Comparison of ENCODE assay signal across 19 cellular contexts in genomic region chr13:39023761-39024160, GRCh38. TPM values are rescaled to one million over a fixed set of nuclear protein-coding genes. Genes with fewer than 3 reads are reported as not detected.
DNase-seq lines count a peak whose midpoint lies in the region; ATAC-seq and TF ChIP-seq lines count a peak whose summit lies in the region.
"Had no signal": no experiment of that assay in that cellular context is flagged by ENCODE, and none has a peak within 500 bp of the region (broad histone marks: within the 10 kb centered on the region; RNA-seq: fewer than 3 reads in every experiment).

No MANE protein-coding gene starts in this region.

- no peak for DNase-seq in AG04450 (ENCODE audit: low read depth, low spot score)
- peak; percentile 54 for DNase-seq in IMR-90
- DNase-seq in choroid plexus epithelial cell (ENCODE audit: low read depth), result peak; percentile 79
- no peak for DNase-seq in left lung
- DNase-seq in NCI-H82 (lab: John Stamatoyannopoulos, UW), result no peak
- DNase-seq in HCEC 1CT, result no peak
- no peak for DNase-seq in stimulated activated CD4-positive, alpha-beta T cell treated with anti-CD3 and anti-CD28 coated beads, Interleukin-4, amount 100 ng/mL, for 1 hour
- no peak for DNase-seq in natural killer cell treated with Interleukin-12 subunit alpha and Interleukin-12 subunit beta and Interleukin-15 and Interleukin-18, amount 100 ng/mL, for 72 hours (ENCODE audit: low spot score)
- DNase-seq: activated CD4-positive, alpha-beta T cell treated with anti-CD3 and anti-CD28 coated beads for 4 hours; activated naive CD8-positive, alpha-beta T cell treated with anti-CD3 and anti-CD28 coated beads for 36 hours; CD4-positive, alpha-beta memory T cell; GDM1; natural killer cell; NCI-H526 treated with DMSO at 0.1 percent for 48 hours; RPMI8226 had no signal

- H4K20me1 ChIP-seq in IMR-90 (ENCODE audit: insufficient read depth, low read length), result no peaks in the 10 kb centered on the region

- H3K4me2 ChIP-seq in IMR-90 (ENCODE audit: low read depth, low read length), result peak overlapping the region; percentile 50; the same call in 1 of the 2 replicates
- H3K4me2 ChIP-seq: KMS-11 had no signal

- H3K27ac Mint-ChIP-seq in natural killer cell treated with Interleukin-12 subunit alpha and Interleukin-12 subunit beta and Interleukin-15 and Interleukin-18, amount 100 ng/mL, for 72 hours, result no peak overlapping the region
- H3K27ac Mint-ChIP-seq: activated naive CD8-positive, alpha-beta T cell treated with anti-CD3 and anti-CD28 coated beads for 36 hours; natural killer cell; T-helper 1 cell treated with Interleukin-12 subunit alpha and Interleukin-12 subunit beta and Interleukin-4 antibody, amounts not matched to agents 30 μg/mL and 1 μg/mL, for 36 hours had no signal

- H3K4me1 Mint-ChIP-seq in natural killer cell treated with Interleukin-12 subunit alpha and Interleukin-12 subunit beta and Interleukin-15 and Interleukin-18, amount 100 ng/mL, for 72 hours (ENCODE audit: low read depth in 2 of 2), result peaks cover 3 to 12% of the 10 kb centered on the region in 2 donors

- H3K23ac ChIP-seq in IMR-90 (ENCODE audit: low read depth, low read length), result no peak overlapping the region

- dilution Hi-C loops in IMR-90 (cut with HindIII; ENCODE audit: low sequenced_read_pairs, unreplicated experiment), result no loop called here

- H2BK5ac ChIP-seq in IMR-90 (ENCODE audit: low read depth, low read length, poor library complexity, severe bottlenecking), result peak overlapping the region; percentile 62

- H3K14ac ChIP-seq in IMR-90 (replicated peaks; ENCODE audit: low read depth, low read length), result no peak overlapping the region

- no peaks in the 10 kb centered on the region for H3K9me3 Mint-ChIP-seq in natural killer cell treated with Interleukin-12 subunit alpha and Interleukin-12 subunit beta and Interleukin-15 and Interleukin-18, amount 100 ng/mL, for 72 hours
- H3K9me3 Mint-ChIP-seq: activated naive CD8-positive, alpha-beta T cell treated with anti-CD3 and anti-CD28 coated beads for 36 hours; CD4-positive, alpha-beta memory T cell; natural killer cell; T-helper 1 cell treated with Interleukin-12 subunit alpha and Interleukin-12 subunit beta and Interleukin-4 antibody, amounts not matched to agents 30 μg/mL and 1 μg/mL, for 36 hours had no signal

- H3K36me3 ChIP-seq in IMR-90 (ENCODE audit: control insufficient read depth, insufficient read depth, low read length) (peaks cover 12% of the 10 kb centered on the region), left lung (peaks cover 0 to 89% of the 10 kb centered on the region in 2 donors)

- peaks cover 0 to 5% of the 10 kb centered on the region in 2 experiments; a peak in 3 of 4 replicates for H3K79me1 ChIP-seq in IMR-90 (ENCODE audit: low read depth in 1 of 2, low read length in 2 of 2)

- no peak overlapping the region for H3K9ac ChIP-seq in IMR-90 (ENCODE audit: low read depth, low read length)
- H3K9ac ChIP-seq: KMS-11 had no signal

- H3K27me3 Mint-ChIP-seq in natural killer cell treated with Interleukin-12 subunit alpha and Interleukin-12 subunit beta and Interleukin-15 and Interleukin-18, amount 100 ng/mL, for 72 hours, result no peaks in the 10 kb centered on the region
- H3K27me3 Mint-ChIP-seq: activated naive CD8-positive, alpha-beta T cell treated with anti-CD3 and anti-CD28 coated beads for 36 hours; CD4-positive, alpha-beta memory T cell had no signal

- peaks cover 19% of the 10 kb centered on the region for H3K36me3 Mint-ChIP-seq in natural killer cell treated with Interleukin-12 subunit alpha and Interleukin-12 subunit beta and Interleukin-15 and Interleukin-18, amount 100 ng/mL, for 72 hours
- H3K36me3 Mint-ChIP-seq: natural killer cell had no signal

- no peak overlapping the region for H2AK5ac ChIP-seq in IMR-90 (ENCODE audit: low read depth, low read length)

- in situ Hi-C loops in IMR-90 (cut with MboI; ENCODE audit: low sequenced_read_pairs), result no loop called here

- H4K8ac ChIP-seq in IMR-90 (ENCODE audit: low read depth in 2 of 2, low read length in 2 of 2), result no peak overlapping the region

- H3K4me3 Mint-ChIP-seq in natural killer cell treated with Interleukin-12 subunit alpha and Interleukin-12 subunit beta and Interleukin-15 and Interleukin-18, amount 100 ng/mL, for 72 hours, result no peak overlapping the region
- H3K4me3 Mint-ChIP-seq: activated naive CD8-positive, alpha-beta T cell treated with anti-CD3 and anti-CD28 coated beads for 36 hours; CD4-positive, alpha-beta memory T cell; natural killer cell; T-helper 1 cell treated with Interleukin-12 subunit alpha and Interleukin-12 subunit beta and Interleukin-4 antibody, amounts not matched to agents 30 μg/mL and 1 μg/mL, for 36 hours had no signal

- peaks cover 4% of the 10 kb centered on the region for H3K4me1 ChIP-seq in IMR-90 (ENCODE audit: control insufficient read depth, insufficient read depth, low read length)
- no peaks in the 10 kb centered on the region for H3K4me1 ChIP-seq in left lung

- no TSS peak for BruUV-seq in IMR-90 (replicated peaks; lab: Mats Ljungman, UMichigan)

- H3K9me1 ChIP-seq in IMR-90 (ENCODE audit: insufficient read depth, low read length), result no peaks in the 10 kb centered on the region; the same call in 1 of the 2 replicates

- no peak overlapping the region for H2BK15ac ChIP-seq in IMR-90 (ENCODE audit: low read depth, low read length)

- H3K56ac ChIP-seq in IMR-90 (ENCODE audit: extremely low read depth, insufficient read depth, low read length), result no peak overlapping the region

- peak overlapping the region; percentile 24; the same call in 1 of the 2 replicates for H3K18ac ChIP-seq in IMR-90 (ENCODE audit: low read depth, low read length)

- H3K27me3 ChIP-seq in AG04450 (ENCODE audit: control insufficient read depth, insufficient read depth, low read length) (no peaks in the 10 kb centered on the region), IMR-90 (ENCODE audit: control insufficient read depth, insufficient read depth, low read length) (no peaks in the 10 kb centered on the region), left lung (no peaks in the 10 kb centered on the region)

- no peak overlapping the region for H2AFZ ChIP-seq in IMR-90 (replicated peaks; ENCODE audit: low read length, poor library complexity)

- H4K91ac ChIP-seq in IMR-90 (ENCODE audit: insufficient read depth, low read depth, low read length), result no peak overlapping the region

- no peak overlapping the region for H2AK9ac ChIP-seq in IMR-90 (replicated peaks; ENCODE audit: low read depth, low read length, poor library complexity)

- intact Hi-C loops in IMR-90 (cut with micrococcal nuclease), result no loop called here
- intact Hi-C loops in left lung (cut with DNase I), result no loop called here

- no peak overlapping the region for H2BK120ac ChIP-seq in IMR-90 (ENCODE audit: low read depth, low read length)

- CTCF ChIA-PET in AG04450 (lab: Charles Lee) (interaction anchor here (0.6 to 1.1 kb wide), 2 partner anchors 14 to 28 kb away, joined by 3 to 5 read pairs; partner anchors contain the start of gene PROSER1), IMR-90 (lab: Yijun Ruan, JAX) (interaction anchor here (1.1 kb wide), 1 partner anchor 10 kb away, joined by 6 read pairs; no protein-coding TSS in a partner anchor)

- TF ChIP-seq POLR2A in IMR-90 (IDR thresholded peaks at IDR 0.05; ENCODE audit: low read depth, low read length), result no peak

- no peak overlapping the region for H4K5ac ChIP-seq in IMR-90 (ENCODE audit: low read depth, low read length)

- ATAC-seq in IMR-90 (ENCODE audit: low read depth), result peak; percentile 82
- peak; percentile 87 for ATAC-seq in left lung
- ATAC-seq in natural killer cell treated with Interleukin-12 subunit alpha and Interleukin-12 subunit beta and Interleukin-15 and Interleukin-18, amount 100 ng/mL, for 72 hours, result no peak
- ATAC-seq: natural killer cell had no signal

- no peak overlapping the region for H2BK20ac ChIP-seq in IMR-90 (ENCODE audit: low read depth, low read length)

- TF ChIP-seq RAD21 in IMR-90 (IDR thresholded peaks at IDR 0.05; ENCODE audit: low read length), result no peak

- TF ChIP-seq CTCF in AG04450 (IDR thresholded peaks at IDR 0.05; ENCODE audit: low read depth, low read length), result no peak
- TF ChIP-seq CTCF in IMR-90 (conservative IDR thresholded peaks at IDR 0.05; ENCODE audit: low read depth, low read length), result no peak
- no peak for TF ChIP-seq CTCF in choroid plexus epithelial cell (conservative IDR thresholded peaks at IDR 0.05; ENCODE audit: low read depth, low read length)
- no peak for TF ChIP-seq CTCF in left lung (IDR thresholded peaks at IDR 0.05)

- H3K4me3 ChIP-seq in AG04450 (ENCODE audit: low read depth, low read length) (no peak overlapping the region), IMR-90 (ENCODE audit: insufficient read depth, low read depth, low read length) (no peak overlapping the region), choroid plexus epithelial cell (ENCODE audit: low read depth, low read length) (no peak overlapping the region), left lung (no peak overlapping the region)

- H3K27ac ChIP-seq in AG04450 (ENCODE audit: low read depth, low read length), result peak overlapping the region; percentile 12
- H3K27ac ChIP-seq in IMR-90 (ENCODE audit: insufficient read depth, low read length), result no peak overlapping the region
- peak overlapping the region in 1 of 2 donors; percentile 44 for H3K27ac ChIP-seq in left lung
- H3K27ac ChIP-seq: KMS-11 had no signal

- H3K4ac ChIP-seq in IMR-90 (ENCODE audit: low read depth, low read length), result no peak overlapping the region

- POLR2A ChIA-PET in AG04450 (lab: Yijun Ruan, JAX) (interaction anchor here (0.8 to 0.9 kb wide), 2 partner anchors 12 to 14 kb away, joined by 3 read pairs; partner anchors contain the start of genes NHLRC3 and PROSER1), IMR-90 (lab: Charles Lee; ENCODE audit: unreplicated experiment) (no interaction called here)

- H3K9me3 ChIP-seq in AG04450 (ENCODE audit: control insufficient read depth, insufficient read depth, low read length) (no peaks in the 10 kb centered on the region), IMR-90 (ENCODE audit: control insufficient read depth, insufficient read depth, low read length) (no peaks in the 10 kb centered on the region), left lung (no peaks in the 10 kb centered on the region)

RNA-seq across cellular contexts. Expression of gene PROSER1, which starts 14.1 kb away (rescaled TPM):
- polyA plus RNA-seq in AG04450 (2011; rRNA removed) (16.7 and 19.4 TPM in 2 replicates), IMR-90 (2012; rRNA removed) (13.2 and 13.4 TPM in 2 replicates)
- polyA minus RNA-seq in AG04450 (2011; rRNA and poly(A)+ RNA removed), result 10.0 and 14.0 TPM in 2 replicates
- total RNA-seq in IMR-90 (2012; rRNA removed) (2.0 and 4.2 TPM in 2 replicates), left lung (10 to 100 TPM; 28.3 to 38.4 TPM)
- polyA plus RNA-seq in IMR-90 (2012; cell fraction: cytosol; rRNA removed), result 2.8 and 6.3 TPM in 2 replicates
- 15.3 and 37.1 TPM in 2 replicates for polyA plus RNA-seq in IMR-90 (2012; cell fraction: nucleus; rRNA removed; ENCODE audit: low replicate concordance)
- total RNA-seq in natural killer cell treated with Interleukin-12 subunit alpha and Interleukin-12 subunit beta and Interleukin-15 and Interleukin-18, amount 100 ng/mL, for 72 hours, result 10 to 100 TPM; 66.0 TPM

RNA-seq across cellular contexts. Expression of gene NHLRC3, which starts 14.5 kb away (rescaled TPM):
- polyA plus RNA-seq in AG04450 (2011; rRNA removed) (8.0 and 9.9 TPM in 2 replicates), IMR-90 (2012; rRNA removed) (3.0 and 4.2 TPM in 2 replicates)
- polyA minus RNA-seq in AG04450 (2011; rRNA and poly(A)+ RNA removed), result 6.0 and 7.0 TPM in 2 replicates
- total RNA-seq in IMR-90 (2012; rRNA removed) (3.0 and 5.6 TPM in 2 replicates), left lung (10 to 100 TPM; 26.2 to 28.5 TPM)
- polyA plus RNA-seq in IMR-90 (2012; cell fraction: cytosol; rRNA removed), result 0.59 and 0.94 TPM in 2 replicates
- polyA plus RNA-seq in IMR-90 (2012; cell fraction: nucleus; rRNA removed; ENCODE audit: low replicate concordance), result 3.4 and 19.7 TPM in 2 replicates
- 10 to 100 TPM; 14.0 to 16.6 TPM for total RNA-seq in natural killer cell treated with Interleukin-12 subunit alpha and Interleukin-12 subunit beta and Interleukin-15 and Interleukin-18, amount 100 ng/mL, for 72 hours

RNA-seq across cellular contexts. Expression of gene STOML3, which starts 33.1 kb away (rescaled TPM):
- polyA plus RNA-seq in AG04450 (2011; rRNA removed) (not detected in 2 replicates), IMR-90 (2012; rRNA removed) (not detected in 2 replicates)
- not detected in 2 replicates for polyA minus RNA-seq in AG04450 (2011; rRNA and poly(A)+ RNA removed)
- total RNA-seq in IMR-90 (2012; rRNA removed) (not detected in 2 replicates), left lung (1 to 10 TPM in 1 of 2 donors, not detected in 1; 2.8 TPM)
- not detected in 2 replicates for polyA plus RNA-seq in IMR-90 (2012; cell fraction: cytosol; rRNA removed)
- not detected in 2 replicates for polyA plus RNA-seq in IMR-90 (2012; cell fraction: nucleus; rRNA removed; ENCODE audit: low replicate concordance)
- not detected for total RNA-seq in natural killer cell treated with Interleukin-12 subunit alpha and Interleukin-12 subunit beta and Interleukin-15 and Interleukin-18, amount 100 ng/mL, for 72 hours
- total RNA-seq: activated naive CD8-positive, alpha-beta T cell treated with anti-CD3 and anti-CD28 coated beads for 36 hours; CD4-positive, alpha-beta memory T cell; endothelial cell of umbilical vein; natural killer cell; renal cortical epithelial cell had no signal
- polyA plus RNA-seq: CD4-positive, alpha-beta memory T cell; endothelial cell of umbilical vein had no signal

Comparison
In these comparisons a context has a peak if more than half of its experiments do, and no peak if none do; other contexts are left out.
1. DNase-seq: peak in IMR-90 (single experiment) and choroid plexus epithelial cell (single experiment); none in AG04450 (single experiment), left lung (0 of 2), NCI-H82 (single experiment), HCEC 1CT (single experiment), stimulated activated CD4-positive, alpha-beta T cell treated with anti-CD3 and anti-CD28 coated beads, Interleukin-4, amount 100 ng/mL, for 1 hour (single experiment) and natural killer cell treated with Interleukin-12 subunit alpha and Interleukin-12 subunit beta and Interleukin-15 and Interleukin-18, amount 100 ng/mL, for 72 hours (single experiment).
2. ATAC-seq: peak in IMR-90 (single experiment) and left lung (single experiment); none in natural killer cell treated with Interleukin-12 subunit alpha and Interleukin-12 subunit beta and Interleukin-15 and Interleukin-18, amount 100 ng/mL, for 72 hours (0 of 2).